8 cellular contexts compared by ENCODE assay signal in the genomic region with DNA sequence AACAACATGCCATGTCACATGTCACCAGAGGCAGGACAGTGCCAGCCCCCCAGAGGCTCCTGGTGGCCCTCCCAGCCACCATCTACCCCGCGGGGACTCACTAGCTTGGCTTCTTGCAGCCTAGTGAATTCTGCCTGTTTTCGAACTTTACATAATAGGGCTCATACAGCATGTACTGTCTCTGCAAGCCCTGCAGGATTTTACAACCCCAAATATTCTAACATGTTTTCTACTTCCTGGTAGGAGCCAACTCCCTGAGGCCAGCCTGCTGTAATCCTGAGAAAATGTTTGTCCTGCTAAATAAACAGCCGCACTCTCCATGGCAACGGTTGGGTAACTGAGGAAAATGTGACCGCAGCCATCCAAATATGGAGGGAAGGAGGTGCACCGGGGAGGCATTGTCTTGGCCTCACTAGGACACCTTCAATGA. TPM values are rescaled to one million over a fixed set of nuclear protein-coding genes. Genes with fewer than 3 reads are reported as not detected.
DNase-seq lines count a peak whose midpoint lies in the region; ATAC-seq and TF ChIP-seq lines count a peak whose summit lies in the region.

No MANE protein-coding gene starts in this region.

- H3K36me3 Mint-ChIP-seq in activated CD8-positive, alpha-beta memory T cell treated with anti-CD3 and anti-CD28 coated beads, Interleukin-2, amount 10 ng/mL, durations not matched to agents 7 days and 5 days: no peaks in the 10 kb centered on the region

- peak overlapping the region; percentile 89 for H3K4me2 ChIP-seq in hepatocyte

- ATAC-seq in HG03460 (IDR thresholded peaks at IDR 0.05; ENCODE audit: unreplicated experiment) (no peak), GM18511 (IDR thresholded peaks at IDR 0.05; ENCODE audit: unreplicated experiment) (no peak)
- no peak for ATAC-seq in activated CD8-positive, alpha-beta memory T cell treated with anti-CD3 and anti-CD28 coated beads, Interleukin-2, amount 10 ng/mL, durations not matched to agents 7 days and 5 days

- no peaks in the 10 kb centered on the region for H3K9me3 Mint-ChIP-seq in activated CD8-positive, alpha-beta memory T cell treated with anti-CD3 and anti-CD28 coated beads, Interleukin-2, amount 10 ng/mL, durations not matched to agents 7 days and 5 days (ENCODE audit: low read depth)

- H2AFZ ChIP-seq in hepatocyte: no peak overlapping the region

- H3K4me1 Mint-ChIP-seq in activated CD8-positive, alpha-beta memory T cell treated with anti-CD3 and anti-CD28 coated beads, Interleukin-2, amount 10 ng/mL, durations not matched to agents 7 days and 5 days: peaks cover 25% of the 10 kb centered on the region

- no peak overlapping the region for H3K27ac Mint-ChIP-seq in activated CD8-positive, alpha-beta memory T cell treated with anti-CD3 and anti-CD28 coated beads, Interleukin-2, amount 10 ng/mL, durations not matched to agents 7 days and 5 days

- H3K9me2 ChIP-seq in hepatocyte (replicated peaks; ENCODE audit: insufficient read depth): no peaks in the 10 kb centered on the region

- DNase-seq in HFF-Myc (ENCODE audit: extremely low read depth, low read depth) (peak; percentile 93), amniotic epithelial cell (ENCODE audit: low read depth) (peak; percentile 95), hepatocyte (ENCODE audit: low spot score) (peak; percentile 94), skeletal muscle cell (ENCODE audit: low read depth) (peak; percentile 81)
- no peak for DNase-seq in activated naive CD4-positive, alpha-beta T cell treated with anti-CD3 and anti-CD28 coated beads, Interleukin-2, amount 50 U/mL, for 16 hours
- no peak for DNase-seq in activated CD8-positive, alpha-beta memory T cell treated with anti-CD3 and anti-CD28 coated beads, Interleukin-2, amount 10 ng/mL, durations not matched to agents 7 days and 5 days

- no peaks in the 10 kb centered on the region for H4K20me1 ChIP-seq in hepatocyte (ENCODE audit: insufficient read depth, poor library complexity, severe bottlenecking)

- no peaks in the 10 kb centered on the region for H3K27me3 ChIP-seq in hepatocyte

- peaks cover 46% of the 10 kb centered on the region for H3K4me1 ChIP-seq in hepatocyte (ENCODE audit: insufficient read depth)

- WGBS in hepatocyte (ENCODE audit: low lambda C conversion rate, missing lambda C conversion rate): 13% methylated on average over 7 of the region's 7 CpGs

- CTCF ChIA-PET in activated CD8-positive, alpha-beta memory T cell treated with anti-CD3 and anti-CD28 coated beads, Interleukin-2, amount 10 ng/mL, durations not matched to agents 7 days and 5 days (lab: Charles Lee): interaction anchor here (7.6 kb wide), 1 partner anchor 22 kb away, joined by 31 read pairs; no protein-coding TSS in a partner anchor

- no peaks in the 10 kb centered on the region for H3K9me3 ChIP-seq in hepatocyte (ENCODE audit: low read depth)

- H3K4me3 ChIP-seq in HFF-Myc (replicated peaks; ENCODE audit: low read depth, low read length): peak overlapping the region; percentile 12
- H3K4me3 ChIP-seq in hepatocyte: no peak overlapping the region
- no peak overlapping the region for H3K4me3 ChIP-seq in skeletal muscle cell (ENCODE audit: low read depth, low read length)

- no peaks in the 10 kb centered on the region for H3K36me3 ChIP-seq in hepatocyte (replicated peaks; ENCODE audit: insufficient read depth, low read depth)

- H3K27ac ChIP-seq in hepatocyte: peak overlapping the region; percentile 96

- H3K27me3 Mint-ChIP-seq in activated CD8-positive, alpha-beta memory T cell treated with anti-CD3 and anti-CD28 coated beads, Interleukin-2, amount 10 ng/mL, durations not matched to agents 7 days and 5 days: no peaks in the 10 kb centered on the region

- peaks cover 64% of the 10 kb centered on the region for H3K79me2 ChIP-seq in hepatocyte

- TF ChIP-seq CTCF in HFF-Myc (IDR thresholded peaks at IDR 0.05; ENCODE audit: low read depth, low read length, missing control alignments): no peak
- no peak for TF ChIP-seq CTCF in hepatocyte (IDR thresholded peaks at IDR 0.05; ENCODE audit: poor library complexity)

- H3K4me3 Mint-ChIP-seq in activated CD8-positive, alpha-beta memory T cell treated with anti-CD3 and anti-CD28 coated beads, Interleukin-2, amount 10 ng/mL, durations not matched to agents 7 days and 5 days: no peak overlapping the region

RNA-seq across cellular contexts. Expression of a gene that starts 2.7 kb away (rescaled TPM):
- total RNA-seq in hepatocyte: 6.1 and 8.9 TPM in 2 replicates
- 6.0 and 6.4 TPM in 2 replicates for polyA plus RNA-seq in hepatocyte
- total RNA-seq in activated CD8-positive, alpha-beta memory T cell treated with anti-CD3 and anti-CD28 coated beads, Interleukin-2, amount 10 ng/mL, durations not matched to agents 7 days and 5 days: 10 to 100 TPM in 1 of 2 experiments, 1 to 10 TPM in 1; 9.1 to 11.5 TPM

RNA-seq across cellular contexts. Expression of a gene that starts 34.6 kb away (rescaled TPM):
- total RNA-seq in hepatocyte: 9.0 and 9.7 TPM in 2 replicates
- 8.4 and 9.1 TPM in 2 replicates for polyA plus RNA-seq in hepatocyte
- total RNA-seq in activated CD8-positive, alpha-beta memory T cell treated with anti-CD3 and anti-CD28 coated beads, Interleukin-2, amount 10 ng/mL, durations not matched to agents 7 days and 5 days: 1 to 10 TPM; 6.8 to 8.8 TPM

RNA-seq across cellular contexts. Expression of a gene that starts 45.8 kb away (rescaled TPM):
- 14.1 and 17.8 TPM in 2 replicates for total RNA-seq in hepatocyte
- 23.0 and 28.5 TPM in 2 replicates for polyA plus RNA-seq in hepatocyte
- 1 to 10 TPM; 3.0 to 4.0 TPM for total RNA-seq in activated CD8-positive, alpha-beta memory T cell treated with anti-CD3 and anti-CD28 coated beads, Interleukin-2, amount 10 ng/mL, durations not matched to agents 7 days and 5 days

Comparison
In these comparisons a context has a peak if more than half of its experiments do, and no peak if none do; other contexts are left out.
1. DNase-seq: peak in HFF-Myc (single experiment), amniotic epithelial cell (single experiment), hepatocyte (single experiment) and skeletal muscle cell (single experiment); none in activated naive CD4-positive, alpha-beta T cell treated with anti-CD3 and anti-CD28 coated beads, Interleukin-2, amount 50 U/mL, for 16 hours (single experiment) and activated CD8-positive, alpha-beta memory T cell treated with anti-CD3 and anti-CD28 coated beads, Interleukin-2, amount 10 ng/mL, durations not matched to agents 7 days and 5 days (single experiment).